In genomic region chr5:6453937-6454560, GRCh38 we compare ENCODE assay signal across 15 cellular contexts. TPM values are rescaled to one million over a fixed set of nuclear protein-coding genes. Genes with fewer than 3 reads are reported as not detected.
DNase-seq lines count a peak whose midpoint lies in the region; ATAC-seq and TF ChIP-seq lines count a peak whose summit lies in the region.
"Had no signal": no experiment of that assay in that cellular context is flagged by ENCODE, and none has a peak within 500 bp of the region (broad histone marks: within the 10 kb centered on the region; RNA-seq: fewer than 3 reads in every experiment).

No MANE protein-coding gene starts in this region.

- peak; percentile 29 to 79 for DNase-seq in NCI-H524 (lab: John Stamatoyannopoulos, UW)
- no peak for DNase-seq in NCI-H524 treated with DMSO at 0.1 percent for 48 hours (lab: John Stamatoyannopoulos, UW)
- no peak for DNase-seq in dorsolateral prefrontal cortex
- peak; percentile 36 for DNase-seq in osteocyte (ENCODE audit: extremely low spot score, unreplicated experiment)
- DNase-seq in activated CD4-positive, alpha-beta T cell treated with anti-CD3 and anti-CD28 coated beads for 48 hours: no peak
- no peak for DNase-seq in mucosa of gallbladder (ENCODE audit: low spot score)
- no peak for DNase-seq in HAP-1 (ENCODE audit: low spot score in 2 of 2)
- DNase-seq: DMS 273 treated with DMSO at 0.1 percent for 48 hours; Kasumi-1; NCI-H1930; NK-92 treated with Interleukin-12 subunit alpha and Interleukin-12 subunit beta, amount 100 ng/mL, for 24 hours; OCI-M1 had no signal

- in situ Hi-C loops in HAP-1 (cut with MboI; ENCODE audit: low sequenced_read_pairs): no loop called here

- H3K4me1 ChIP-seq in HAP-1: no peaks in the 10 kb centered on the region

- H3K4me3 ChIP-seq in dorsolateral prefrontal cortex: peak overlapping the region in 30 of 59 donors; percentile 3 to 77 (median 25)
- H3K4me3 ChIP-seq in HAP-1: no peak overlapping the region
- H3K4me3 ChIP-seq: BLaER1 had no signal

- H3K9me3 ChIP-seq in HAP-1: no peaks in the 10 kb centered on the region
- H3K9me3 ChIP-seq: BLaER1 had no signal

- intact Hi-C loops in dorsolateral prefrontal cortex (cut with DNase I): loop anchor here in 1 of 2 donors (5.0 to 10.0 kb wide), 2 partner anchors 121 to 957 kb away; no protein-coding TSS in a partner anchor

- H3K27ac Mint-ChIP-seq in osteocyte (ENCODE audit: unreplicated experiment): no peak overlapping the region

- H3K27me3 ChIP-seq in dorsolateral prefrontal cortex (peaks cover 0 to 97% (median 21%) of the 10 kb centered on the region in 45 donors), HAP-1 (ENCODE audit: low read depth) (peaks cover 34% of the 10 kb centered on the region)

- H3K27me3 Mint-ChIP-seq in osteocyte (ENCODE audit: unreplicated experiment): peaks cover 53% of the 10 kb centered on the region

- no peak for ATAC-seq in GM21737 (IDR thresholded peaks at IDR 0.05; ENCODE audit: unreplicated experiment)

- peaks cover 3% of the 10 kb centered on the region for H3K4me1 Mint-ChIP-seq in osteocyte (ENCODE audit: unreplicated experiment)

- peaks cover 2% of the 10 kb centered on the region for H3K36me3 Mint-ChIP-seq in osteocyte (ENCODE audit: unreplicated experiment)

- H3K36me3 ChIP-seq in HAP-1 (replicated peaks): no peaks in the 10 kb centered on the region
- H3K36me3 ChIP-seq: BLaER1 had no signal

- peak overlapping the region in 7 of 59 donors; percentile 3 to 58 (median 19) for H3K27ac ChIP-seq in dorsolateral prefrontal cortex
- H3K27ac ChIP-seq: 22Rv1, BLaER1 had no signal

- H3K9me3 Mint-ChIP-seq in osteocyte (ENCODE audit: unreplicated experiment): no peaks in the 10 kb centered on the region

- TF ChIP-seq CTCF in dorsolateral prefrontal cortex (IDR thresholded peaks at IDR 0.05 in 54 of 56, conservative IDR thresholded peaks at IDR 0.05 in 2 of 56; ENCODE audit: low read depth in 1 of 56, partially characterized antibody in 56 of 56) (no peak), osteocyte (IDR thresholded peaks at IDR 0.05) (no peak)

- no peak overlapping the region for H3K4me3 Mint-ChIP-seq in osteocyte (ENCODE audit: unreplicated experiment)

RNA-seq across cellular contexts. Expression of gene UBE2QL1, which starts 5.4 kb away (rescaled TPM):
- total RNA-seq in dorsolateral prefrontal cortex (10 to 100 TPM; 17.1 to 82.0 (median 54.8) TPM), osteocyte (not detected in 2 replicates), mucosa of gallbladder (1.6 TPM)

Comparison
In these comparisons a context has a peak if more than half of its experiments do, and no peak if none do; other contexts are left out.
1. DNase-seq: peak in NCI-H524 (2 of 2) and osteocyte (single experiment); none in NCI-H524 treated with DMSO at 0.1 percent for 48 hours (single experiment), dorsolateral prefrontal cortex (0 of 10), activated CD4-positive, alpha-beta T cell treated with anti-CD3 and anti-CD28 coated beads for 48 hours (single experiment), mucosa of gallbladder (single experiment) and HAP-1 (0 of 2).